In the genomic region with DNA sequence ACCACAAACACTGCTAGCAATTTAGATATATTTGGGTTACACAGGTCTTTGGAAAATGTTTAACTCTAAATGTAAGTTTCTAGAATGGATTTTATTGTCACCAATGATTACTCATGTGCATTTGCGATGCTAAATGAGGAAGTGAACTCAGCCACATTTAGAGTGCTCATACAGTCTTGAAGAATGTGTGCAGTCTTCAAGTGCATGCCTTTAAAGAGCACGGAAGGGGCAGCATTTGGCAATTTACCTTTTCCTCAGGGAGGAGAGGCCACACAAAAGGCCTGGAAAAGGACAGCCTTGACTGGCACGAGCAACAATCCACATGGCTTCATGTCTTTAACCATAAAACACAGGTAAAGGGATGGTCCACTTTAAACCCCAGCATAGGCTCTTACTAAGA, we compare ENCODE assay signal across 9 cellular contexts.
DNase-seq lines count a peak whose midpoint lies in the region; ATAC-seq and TF ChIP-seq lines count a peak whose summit lies in the region.
"Had no signal": no experiment of that assay in that cellular context is flagged by ENCODE, and none has a peak within 500 bp of the region (broad histone marks: within the 10 kb centered on the region; RNA-seq: fewer than 3 reads in every experiment).

No MANE protein-coding gene starts in this region.

- no peaks in the 10 kb centered on the region for H3K27me3 ChIP-seq in Loucy (ENCODE audit: insufficient read depth, low read length, poor library complexity, severe bottlenecking)
- H3K27me3 ChIP-seq: heart right ventricle had no signal

- H3K9ac ChIP-seq in Loucy (ENCODE audit: low read depth, low read length, poor library complexity, severe bottlenecking) = no peak overlapping the region

- no peaks in the 10 kb centered on the region for H3K79me2 ChIP-seq in Loucy (ENCODE audit: insufficient read depth, low read length)

- H3K9me2 ChIP-seq in Loucy (replicated peaks; ENCODE audit: low read depth, low read length) = no peaks in the 10 kb centered on the region

- H3K36me3 ChIP-seq in Loucy (ENCODE audit: insufficient read depth, low read length) = no peaks in the 10 kb centered on the region

- peak overlapping the region; percentile 80 for H2AFZ ChIP-seq in Loucy (ENCODE audit: low read length)

- no peak overlapping the region for H3K4me3 ChIP-seq in Loucy (ENCODE audit: low read length, poor library complexity, severe bottlenecking)
- no peak overlapping the region for H3K4me3 ChIP-seq in coronary artery
- H3K4me3 ChIP-seq: heart right ventricle had no signal

- TF ChIP-seq CTCF in Loucy (conservative IDR thresholded peaks at IDR 0.05; ENCODE audit: low read length) (no peak), coronary artery (IDR thresholded peaks at IDR 0.05) (no peak)

- DNase-seq in dermis blood vessel endothelial cell = peak; percentile 50
- no peak for DNase-seq in effector memory CD8-positive, alpha-beta T cell
- no peak for DNase-seq in globus pallidus (ENCODE audit: low spot score)
- DNase-seq in coronary artery (ENCODE audit: low spot score) = no peak
- no peak for DNase-seq in DMS 273 (lab: John Stamatoyannopoulos, UW; ENCODE audit: unreplicated experiment)
- DNase-seq: heart right ventricle had no signal

- peak overlapping the region in 1 of 2 donors; percentile 24 for H3K27ac ChIP-seq in coronary artery

- H3K27ac Mint-ChIP-seq in effector memory CD8-positive, alpha-beta T cell = peak overlapping the region in 1 of 2 donors; percentile 15

- peaks cover 5 to 7% of the 10 kb centered on the region in 2 donors for H3K9me3 Mint-ChIP-seq in effector memory CD8-positive, alpha-beta T cell

- H3F3A ChIP-seq in Loucy (ENCODE audit: low read depth) = no peaks in the 10 kb centered on the region

- H3K27me3 Mint-ChIP-seq in effector memory CD8-positive, alpha-beta T cell = no peaks in the 10 kb centered on the region

- no peaks in the 10 kb centered on the region for H3K36me3 Mint-ChIP-seq in effector memory CD8-positive, alpha-beta T cell (ENCODE audit: insufficient read depth)

- H3K4me3 Mint-ChIP-seq in effector memory CD8-positive, alpha-beta T cell = no peak overlapping the region

- peak overlapping the region; percentile 6 for H3K4me2 ChIP-seq in Loucy (ENCODE audit: low read depth, low read length, poor library complexity, severe bottlenecking)

- peaks cover 38% of the 10 kb centered on the region for H3K4me1 ChIP-seq in Loucy (ENCODE audit: insufficient read depth, low read length, poor library complexity, severe bottlenecking)

- ATAC-seq in GM18499 (IDR thresholded peaks at IDR 0.05; ENCODE audit: insufficient read depth, unreplicated experiment) (peak; percentile 64), GM21825 (IDR thresholded peaks at IDR 0.05; ENCODE audit: unreplicated experiment) (peak; percentile 91)
- no peak for ATAC-seq in effector memory CD8-positive, alpha-beta T cell (replicated peaks)

- H4K20me1 ChIP-seq in Loucy (ENCODE audit: insufficient read depth, low read length, poor library complexity, severe bottlenecking) = no peaks in the 10 kb centered on the region

- H3K9me3 ChIP-seq in Loucy (ENCODE audit: insufficient read depth, low read depth, low read length) = no peaks in the 10 kb centered on the region
- H3K9me3 ChIP-seq: heart right ventricle had no signal

- peaks cover 26 to 51% of the 10 kb centered on the region in 2 donors for H3K4me1 Mint-ChIP-seq in effector memory CD8-positive, alpha-beta T cell (ENCODE audit: low read depth in 2 of 2)
